ENCODE assay signal across 12 cellular contexts in the genomic region with DNA sequence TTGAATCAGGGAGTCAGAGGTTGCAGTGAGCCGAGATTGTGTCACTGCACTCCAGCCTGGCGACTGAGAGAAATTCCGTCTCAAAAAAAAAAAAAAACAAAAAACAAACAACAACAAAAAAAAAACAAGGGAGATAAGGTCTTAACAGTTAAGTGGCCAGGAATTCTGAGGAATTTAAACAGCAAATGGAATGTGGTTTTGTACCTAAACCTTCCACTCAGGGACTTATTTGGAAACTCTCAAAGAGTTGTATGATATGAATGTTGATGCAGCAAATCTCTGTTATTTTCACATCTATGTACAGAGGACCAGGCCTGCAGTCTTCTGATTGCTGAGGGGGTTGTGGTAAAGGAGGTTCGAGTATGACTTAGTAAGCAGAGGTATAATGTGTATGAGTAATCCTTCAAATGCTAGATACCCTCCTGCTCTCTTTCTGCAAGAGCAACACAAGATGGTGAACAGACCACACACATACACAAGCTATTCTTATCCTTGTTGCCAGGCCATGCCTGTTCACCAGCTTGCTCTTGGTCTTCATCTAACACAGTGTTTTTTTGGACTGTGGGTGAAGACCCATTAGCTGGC.
DNase-seq lines count a peak whose midpoint lies in the region; ATAC-seq, FAIRE-seq and TF ChIP-seq lines count a peak whose summit lies in the region.
"Had no signal": no experiment of that assay in that cellular context is flagged by ENCODE, and none has a peak within 500 bp of the region (broad histone marks: within the 10 kb centered on the region; RNA-seq: fewer than 3 reads in every experiment).

No MANE protein-coding gene starts in this region.

- H3K27ac Mint-ChIP-seq in CD8-positive, alpha-beta T cell, result peak overlapping the region; percentile 70

- no peak for DNase-seq in CD8-positive, alpha-beta T cell
- DNase-seq in HS-5 (ENCODE audit: low read depth), result peak; percentile 18
- DNase-seq in astrocyte of the hippocampus (ENCODE audit: low read depth, low spot score), result peak; percentile 78
- DNase-seq in kidney tubule cell (ENCODE audit: low spot score), result peak; percentile 70
- DNase-seq in ascending aorta (ENCODE audit: low spot score in 2 of 2), result no peak
- DNase-seq in NK-92 treated with Interleukin-12 subunit alpha and Interleukin-12 subunit beta, amount 100 ng/mL, for 24 hours (lab: John Stamatoyannopoulos, UW), result no peak
- DNase-seq in frontal cortex (ENCODE audit: low spot score in 2 of 2), result no peak
- DNase-seq: activated CD4-positive, CD25-positive, alpha-beta regulatory T cell; adrenal gland had no signal

- intact Hi-C loops in CD8-positive, alpha-beta T cell (cut with DNase I, micrococcal nuclease), result loop anchor here in 1 of 2 experiments (10.0 kb wide), 1 partner anchor 112 kb away; no protein-coding TSS in a partner anchor
- intact Hi-C loops in ascending aorta (cut with DNase I), result no loop called here

- H3K4me3 Mint-ChIP-seq in CD8-positive, alpha-beta T cell, result no peak overlapping the region

- no peak overlapping the region for H3K27ac ChIP-seq in CD8-positive, alpha-beta T cell (ENCODE audit: low read depth, low read length)
- no peak overlapping the region for H3K27ac ChIP-seq in ascending aorta
- H3K27ac ChIP-seq: BLaER1 treated with 17β-estradiol and CSF1 and Interleukin-3, amounts not matched to agents 10 nM and 100 nM had no signal

- no peaks in the 10 kb centered on the region for H3K27me3 Mint-ChIP-seq in CD8-positive, alpha-beta T cell (ENCODE audit: low read depth)

- H3K9me3 Mint-ChIP-seq in CD8-positive, alpha-beta T cell, result no peaks in the 10 kb centered on the region

- no peak overlapping the region for H3K4me3 ChIP-seq in CD8-positive, alpha-beta T cell (ENCODE audit: low read depth, low read length)
- no peak overlapping the region for H3K4me3 ChIP-seq in ascending aorta
- H3K4me3 ChIP-seq: adrenal gland; BLaER1 treated with 17β-estradiol and CSF1 and Interleukin-3, amounts not matched to agents 10 nM and 100 nM; HAP-1 had no signal

- no peaks in the 10 kb centered on the region for H3K4me1 Mint-ChIP-seq in CD8-positive, alpha-beta T cell (ENCODE audit: low read depth)

- H3K36me3 ChIP-seq in CD8-positive, alpha-beta T cell (ENCODE audit: insufficient read depth, low read length), result peaks cover 3% of the 10 kb centered on the region
- peaks cover 19 to 23% of the 10 kb centered on the region in 2 donors for H3K36me3 ChIP-seq in ascending aorta
- H3K36me3 ChIP-seq: adrenal gland; BLaER1 treated with 17β-estradiol and CSF1 and Interleukin-3, amounts not matched to agents 10 nM and 100 nM; HAP-1 had no signal

- H3K36me3 Mint-ChIP-seq in CD8-positive, alpha-beta T cell, result peaks cover 43% of the 10 kb centered on the region

- POLR2A ChIA-PET in CD8-positive, alpha-beta T cell (lab: Charles Lee), result interaction anchor here (1.7 kb wide), 1 partner anchor 211 kb away, joined by 4 read pairs; no protein-coding TSS in a partner anchor

- CTCF ChIA-PET in CD8-positive, alpha-beta T cell (lab: Charles Lee), result interaction anchor here (1.0 to 2.0 kb wide), 5 partner anchors 13 to 211 kb away, joined by 3 to 10 read pairs (median 8); a partner anchor contains a TSS

- H3K27me3 ChIP-seq in CD8-positive, alpha-beta T cell (ENCODE audit: insufficient read depth, low read length), result no peaks in the 10 kb centered on the region
- no peaks in the 10 kb centered on the region for H3K27me3 ChIP-seq in ascending aorta
- H3K27me3 ChIP-seq: adrenal gland; BLaER1 treated with 17β-estradiol and CSF1 and Interleukin-3, amounts not matched to agents 10 nM and 100 nM had no signal

- no peak for TF ChIP-seq CTCF in CD8-positive, alpha-beta T cell (IDR thresholded peaks at IDR 0.05)
- TF ChIP-seq CTCF in ascending aorta (IDR thresholded peaks at IDR 0.05), result no peak

- no peaks in the 10 kb centered on the region for H3K4me1 ChIP-seq in CD8-positive, alpha-beta T cell (ENCODE audit: insufficient read depth, low read length)
- H3K4me1 ChIP-seq in ascending aorta, result no peaks in the 10 kb centered on the region

- FAIRE-seq in frontal cortex (lab: Jason Lieb, UNC), result no peak

- H3K9me3 ChIP-seq in CD8-positive, alpha-beta T cell (ENCODE audit: low read length), result no peaks in the 10 kb centered on the region
- H3K9me3 ChIP-seq in ascending aorta, result no peaks in the 10 kb centered on the region
- H3K9me3 ChIP-seq: adrenal gland; BLaER1 treated with 17β-estradiol and CSF1 and Interleukin-3, amounts not matched to agents 10 nM and 100 nM; HAP-1 had no signal

- no peak for ATAC-seq in CD8-positive, alpha-beta T cell
- ATAC-seq in HG03457 (IDR thresholded peaks at IDR 0.05; ENCODE audit: unreplicated experiment), result no peak

Comparison
In these comparisons a context has a peak if more than half of its experiments do, and no peak if none do; other contexts are left out.
1. DNase-seq: peak in HS-5 (single experiment), astrocyte of the hippocampus (single experiment) and kidney tubule cell (single experiment); none in CD8-positive, alpha-beta T cell (0 of 7), ascending aorta (0 of 2), NK-92 treated with Interleukin-12 subunit alpha and Interleukin-12 subunit beta, amount 100 ng/mL, for 24 hours (single experiment) and frontal cortex (0 of 2).